24 cellular contexts compared by ENCODE assay signal in genomic region chr12:103793046-103793445, GRCh38.
"Had no signal": no experiment of that assay in that cellular context is flagged by ENCODE, and none has a peak within 500 bp of the region (broad histone marks: within the 10 kb centered on the region; RNA-seq: fewer than 3 reads in every experiment).

No MANE protein-coding gene starts in this region.

- DNase-seq: Kasumi-1, MM.1S, MV-4-11, NCI-H1048, NCI-H1105, NCI-H1417, NCI-H146, NCI-H1694 treated with DMSO at 0.1 percent for 48 hours, NCI-H1930, NCI-H2081, NCI-H2171, NCI-H226, NCI-H446, NCI-H510A, NCI-H524 treated with DMSO at 0.1 percent for 48 hours, NCI-H69, NCI-H774, PC-3, Peyer's patch, SHP77 treated with DMSO at 0.1 percent for 48 hours, SJCRH30 had no signal

- H3K4me1 ChIP-seq: Peyer's patch, SJCRH30 had no signal

- H3K27me3 ChIP-seq: Peyer's patch, SJCRH30 had no signal

- H3K9me3 ChIP-seq: Peyer's patch, SJCRH30 had no signal

- H3K27ac Mint-ChIP-seq: IgD-negative memory B cell had no signal

- H3K27ac ChIP-seq: KMS-11, Peyer's patch, SJCRH30 had no signal

- H3K9me3 Mint-ChIP-seq: IgD-negative memory B cell had no signal

- H3K4me3 ChIP-seq: K562, Peyer's patch, SJCRH30 had no signal

- H3K4me2 ChIP-seq: KMS-11 had no signal

- H3K4me3 Mint-ChIP-seq: IgD-negative memory B cell had no signal

- H3K27me3 Mint-ChIP-seq: IgD-negative memory B cell had no signal

- H3K9ac ChIP-seq: KMS-11 had no signal
